28 cellular contexts compared by ENCODE assay signal in the genomic region with DNA sequence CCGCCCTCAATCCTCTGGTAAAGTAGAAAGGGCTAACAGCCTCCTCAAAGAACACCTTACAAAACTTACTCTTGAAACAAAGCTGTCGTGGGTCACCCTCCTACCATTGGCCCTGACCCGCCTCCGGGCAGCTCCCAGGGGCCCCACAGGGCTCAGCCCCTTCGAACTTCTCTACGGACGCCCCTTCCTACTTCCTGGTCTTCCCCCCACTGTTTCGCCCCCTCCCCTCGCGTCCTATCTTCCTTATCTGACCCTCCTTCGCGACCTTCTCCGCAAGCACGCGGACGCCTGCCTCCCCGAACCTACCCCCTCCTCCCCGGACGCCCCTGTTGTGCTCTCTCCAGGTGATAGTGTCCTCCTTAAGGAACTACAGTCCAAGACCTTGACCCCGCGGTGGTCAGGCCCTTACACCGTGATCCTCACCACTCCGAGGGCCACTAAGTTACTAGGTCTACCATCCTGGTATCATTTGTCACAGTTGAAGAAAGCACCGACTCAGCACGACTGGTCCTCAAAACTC.
A peak's percentile ranks its signal among the peaks of the same experiment; 100 is the strongest.
DNase-seq lines count a peak whose midpoint lies in the region; ATAC-seq, FAIRE-seq and TF ChIP-seq lines count a peak whose summit lies in the region.
"Had no signal": no experiment of that assay in that cellular context is flagged by ENCODE, and none has a peak within 500 bp of the region (broad histone marks: within the 10 kb centered on the region; RNA-seq: fewer than 3 reads in every experiment).

No MANE protein-coding gene starts in this region.

- intact Hi-C loops in kidney (cut with DNase I) (no loop called here), Right ventricle myocardium inferior (cut with DNase I) (no loop called here)

- H3K9me3 ChIP-seq in SK-N-SH: no peaks in the 10 kb centered on the region
- H3K9me3 ChIP-seq in kidney (ENCODE audit: control insufficient read depth in 1 of 2, low read length in 2 of 2): no peaks in the 10 kb centered on the region
- no peaks in the 10 kb centered on the region for H3K9me3 ChIP-seq in osteoblast (ENCODE audit: low read depth, low read length)
- H3K9me3 ChIP-seq: BE2C had no signal

- peak; percentile 3 for DNase-seq in SK-N-SH
- DNase-seq in kidney: peak; percentile 46
- DNase-seq in osteoblast (ENCODE audit: insufficient read length, low spot score, missing footprints): peak; percentile 49
- no peak for DNase-seq in Right ventricle myocardium inferior (ENCODE audit: missing footprints)
- no peak for DNase-seq in activated CD4-positive, alpha-beta memory T cell treated with anti-CD3 and anti-CD28 coated beads, Interleukin-2, amount 10 ng/mL, durations not matched to agents 7 days and 5 days
- DNase-seq: ACHN; AML-193; BE2C; CD4-positive, alpha-beta T cell; CD8-positive, alpha-beta memory T cell; DMS 273 treated with DMSO at 0.1 percent for 48 hours; DMS79; EL; GDM1; GM23248; H9; HFFc6 had no signal

- WGBS in SK-N-SH (ENCODE audit: low lambda C conversion rate): 74% methylated on average over 25 of the region's 25 CpGs

- no peaks in the 10 kb centered on the region for H3F3A ChIP-seq in SK-N-SH (replicated peaks; ENCODE audit: insufficient read depth)

- no peaks in the 10 kb centered on the region for H3K9me2 ChIP-seq in SK-N-SH

- no peak overlapping the region for H3K4me3 Mint-ChIP-seq in activated T-helper 17 cell treated with anti-CD3 and anti-CD28 coated beads, Interleukin-2, amount 50 U/mL, for 72 hours
- H3K4me3 Mint-ChIP-seq in activated CD4-positive, alpha-beta memory T cell treated with anti-CD3 and anti-CD28 coated beads, Interleukin-2, amount 10 ng/mL, durations not matched to agents 7 days and 5 days: no peak overlapping the region
- H3K4me3 Mint-ChIP-seq: CD14-positive monocyte; CD4-positive, alpha-beta T cell; CD8-positive, alpha-beta memory T cell; HFFc6 had no signal

- H3K27ac ChIP-seq in SK-N-SH (ENCODE audit: low read depth in 2 of 2, low read length in 1 of 2) (no peak overlapping the region), kidney (ENCODE audit: low read depth in 2 of 2, low read length in 2 of 2) (no peak overlapping the region), osteoblast (ENCODE audit: low read depth, low read length) (no peak overlapping the region)
- H3K27ac ChIP-seq: 22Rv1; BLaER1 treated with 17β-estradiol and CSF1 and Interleukin-3, amounts not matched to agents 10 nM and 100 nM; GM23248 had no signal

- H4K20me1 ChIP-seq in SK-N-SH (ENCODE audit: insufficient read depth) (no peaks in the 10 kb centered on the region), osteoblast (ENCODE audit: insufficient read depth, low read length) (no peaks in the 10 kb centered on the region)
- H4K20me1 ChIP-seq: BLaER1 treated with 17β-estradiol and CSF1 and Interleukin-3, amounts not matched to agents 10 nM and 100 nM had no signal

- no peak for FAIRE-seq in kidney (lab: Jason Lieb, UNC)
- FAIRE-seq: A204.1, D721Med, GM12891, GM18507, H1 had no signal

- POLR2A ChIA-PET in SK-N-SH (lab: Yijun Ruan, JAX): no interaction called here
- POLR2A ChIA-PET in activated CD4-positive, alpha-beta memory T cell treated with anti-CD3 and anti-CD28 coated beads, Interleukin-2, amount 10 ng/mL, durations not matched to agents 7 days and 5 days (lab: Charles Lee): no interaction called here

- CTCF ChIA-PET in SK-N-SH (lab: Yijun Ruan, JAX): no interaction called here
- CTCF ChIA-PET in activated CD4-positive, alpha-beta memory T cell treated with anti-CD3 and anti-CD28 coated beads, Interleukin-2, amount 10 ng/mL, durations not matched to agents 7 days and 5 days (lab: Charles Lee): no interaction called here

- no peak for TF ChIP-seq RAD21 in SK-N-SH (IDR thresholded peaks at IDR 0.05; ENCODE audit: low read length)

- H3K4me2 ChIP-seq in SK-N-SH: no peak overlapping the region
- no peak overlapping the region for H3K4me2 ChIP-seq in osteoblast (ENCODE audit: insufficient read depth, low read length)
- H3K4me2 ChIP-seq: BLaER1 treated with 17β-estradiol and CSF1 and Interleukin-3, amounts not matched to agents 10 nM and 100 nM had no signal

- H3K36me3 ChIP-seq in SK-N-SH (replicated peaks in 1 of 2; ENCODE audit: control insufficient read depth in 1 of 2, insufficient read depth in 2 of 2, low read length in 1 of 2) (no peaks in the 10 kb centered on the region), kidney (ENCODE audit: control insufficient read depth in 1 of 2, insufficient read depth in 2 of 2, low read length in 2 of 2) (no peaks in the 10 kb centered on the region), osteoblast (ENCODE audit: insufficient read depth, low read length) (no peaks in the 10 kb centered on the region)
- H3K36me3 ChIP-seq: BE2C; BLaER1 treated with 17β-estradiol and CSF1 and Interleukin-3, amounts not matched to agents 10 nM and 100 nM had no signal

- H3K9me3 Mint-ChIP-seq in activated T-helper 17 cell treated with anti-CD3 and anti-CD28 coated beads, Interleukin-2, amount 50 U/mL, for 72 hours: peaks cover 5% of the 10 kb centered on the region
- peaks cover 34% of the 10 kb centered on the region for H3K9me3 Mint-ChIP-seq in activated CD4-positive, alpha-beta memory T cell treated with anti-CD3 and anti-CD28 coated beads, Interleukin-2, amount 10 ng/mL, durations not matched to agents 7 days and 5 days
- H3K9me3 Mint-ChIP-seq: CD4-positive, alpha-beta T cell had no signal

- H3K4me3 ChIP-seq in SK-N-SH (ENCODE audit: low read depth in 2 of 2, low read length in 1 of 2): no peak overlapping the region
- H3K4me3 ChIP-seq in kidney (ENCODE audit: low read length in 2 of 2): no peak overlapping the region
- H3K4me3 ChIP-seq in osteoblast (ENCODE audit: insufficient read depth, low read length): no peak overlapping the region
- H3K4me3 ChIP-seq: BLaER1 treated with 17β-estradiol and CSF1 and Interleukin-3, amounts not matched to agents 10 nM and 100 nM; GM23248 had no signal

- no peaks in the 10 kb centered on the region for H3K79me2 ChIP-seq in SK-N-SH (ENCODE audit: insufficient read depth)
- H3K79me2 ChIP-seq in osteoblast (ENCODE audit: insufficient read depth, low read length): no peaks in the 10 kb centered on the region

- H3K9ac ChIP-seq in SK-N-SH (no peak overlapping the region), kidney (ENCODE audit: low read length in 2 of 2) (no peak overlapping the region)
- H3K9ac ChIP-seq: BLaER1 treated with 17β-estradiol and CSF1 and Interleukin-3, amounts not matched to agents 10 nM and 100 nM; GM23248 had no signal

- H3K27ac Mint-ChIP-seq in activated T-helper 17 cell treated with anti-CD3 and anti-CD28 coated beads, Interleukin-2, amount 50 U/mL, for 72 hours: no peak overlapping the region
- H3K27ac Mint-ChIP-seq in activated CD4-positive, alpha-beta memory T cell treated with anti-CD3 and anti-CD28 coated beads, Interleukin-2, amount 10 ng/mL, durations not matched to agents 7 days and 5 days: no peak overlapping the region
- H3K27ac Mint-ChIP-seq: CD4-positive, alpha-beta T cell; CD8-positive, alpha-beta memory T cell; HFFc6 had no signal

- H3K4me1 ChIP-seq in SK-N-SH (ENCODE audit: control insufficient read depth in 1 of 2, insufficient read depth in 2 of 2, low read depth in 1 of 2, low read length in 1 of 2) (no peaks in the 10 kb centered on the region), kidney (ENCODE audit: control insufficient read depth in 1 of 2, insufficient read depth in 1 of 2, low read depth in 1 of 2, low read length in 2 of 2) (no peaks in the 10 kb centered on the region), osteoblast (ENCODE audit: insufficient read depth, low read length) (no peaks in the 10 kb centered on the region)
- H3K4me1 ChIP-seq: BE2C; BLaER1 treated with 17β-estradiol and CSF1 and Interleukin-3, amounts not matched to agents 10 nM and 100 nM had no signal

- no peak for TF ChIP-seq CTCF in SK-N-SH (IDR thresholded peaks at IDR 0.05)
- no peak for TF ChIP-seq CTCF in kidney (IDR thresholded peaks at IDR 0.05; ENCODE audit: borderline replicate concordance, extremely low read depth, insufficient read depth)
- no peak for TF ChIP-seq CTCF in osteoblast (IDR thresholded peaks at IDR 0.05; ENCODE audit: extremely low read depth, low read depth, low read length)

- no peaks in the 10 kb centered on the region for H3K4me1 Mint-ChIP-seq in activated T-helper 17 cell treated with anti-CD3 and anti-CD28 coated beads, Interleukin-2, amount 50 U/mL, for 72 hours
- no peaks in the 10 kb centered on the region for H3K4me1 Mint-ChIP-seq in activated CD4-positive, alpha-beta memory T cell treated with anti-CD3 and anti-CD28 coated beads, Interleukin-2, amount 10 ng/mL, durations not matched to agents 7 days and 5 days
- H3K4me1 Mint-ChIP-seq: CD14-positive monocyte; CD8-positive, alpha-beta memory T cell; H9 had no signal

- ATAC-seq in SK-N-SH treated with all-trans-retinoic acid at 6 μM for 48 hours (no peak), GM18873 (IDR thresholded peaks at IDR 0.05; ENCODE audit: low FRiP score, unreplicated experiment) (no peak), Right ventricle myocardium inferior (no peak)
- ATAC-seq in activated T-helper 17 cell treated with anti-CD3 and anti-CD28 coated beads, Interleukin-2, amount 50 U/mL, for 72 hours (replicated peaks): no peak

- H2AFZ ChIP-seq in SK-N-SH (ENCODE audit: low read depth) (no peak overlapping the region), osteoblast (ENCODE audit: low read length) (no peak overlapping the region)
- H2AFZ ChIP-seq: GM23248 had no signal

- no peaks in the 10 kb centered on the region for H3K27me3 ChIP-seq in SK-N-SH (ENCODE audit: insufficient read depth)
- no peaks in the 10 kb centered on the region for H3K27me3 ChIP-seq in osteoblast (ENCODE audit: insufficient read depth, low read length)
- H3K27me3 ChIP-seq: BE2C had no signal

- no peaks in the 10 kb centered on the region for H3K27me3 Mint-ChIP-seq in activated T-helper 17 cell treated with anti-CD3 and anti-CD28 coated beads, Interleukin-2, amount 50 U/mL, for 72 hours
- H3K27me3 Mint-ChIP-seq in activated CD4-positive, alpha-beta memory T cell treated with anti-CD3 and anti-CD28 coated beads, Interleukin-2, amount 10 ng/mL, durations not matched to agents 7 days and 5 days: no peaks in the 10 kb centered on the region
- H3K27me3 Mint-ChIP-seq: CD4-positive, alpha-beta T cell had no signal

- H3K36me3 Mint-ChIP-seq in activated T-helper 17 cell treated with anti-CD3 and anti-CD28 coated beads, Interleukin-2, amount 50 U/mL, for 72 hours (ENCODE audit: low read depth): no peaks in the 10 kb centered on the region
- H3K36me3 Mint-ChIP-seq in activated CD4-positive, alpha-beta memory T cell treated with anti-CD3 and anti-CD28 coated beads, Interleukin-2, amount 10 ng/mL, durations not matched to agents 7 days and 5 days (ENCODE audit: low read depth): no peaks in the 10 kb centered on the region
- H3K36me3 Mint-ChIP-seq: CD14-positive monocyte; CD8-positive, alpha-beta memory T cell had no signal

- no peak for TF ChIP-seq EP300 in SK-N-SH (IDR thresholded peaks at IDR 0.05; ENCODE audit: borderline replicate concordance in 1 of 2, low read depth in 1 of 2, low read length in 1 of 2)

TF ChIP-seq in SK-N-SH, 30 proteins besides CTCF, POLR2A, EP300 and RAD21 (continues in another document):
- TF ChIP-seq RCOR1 (IDR thresholded peaks at IDR 0.05; ENCODE audit: low read length): no peak

TF ChIP-seq in SK-N-SH treated with all-trans-retinoic acid at 6 μM for 48 hours, 23 proteins besides CTCF, POLR2A, EP300 and RAD21 (continues in another document):
- TF ChIP-seq ARNTL (CRISPR knock-in tag; IDR thresholded peaks at IDR 0.05; ENCODE audit: borderline replicate concordance, low read depth) (no peak), TCF4 (CRISPR knock-in tag; IDR thresholded peaks at IDR 0.05; ENCODE audit: borderline replicate concordance) (no peak)

Comparison
In these comparisons a context has a peak if more than half of its experiments do, and no peak if none do; other contexts are left out.
1. DNase-seq: peak in SK-N-SH (single experiment), kidney (single experiment) and osteoblast (single experiment); none in Right ventricle myocardium inferior (single experiment) and activated CD4-positive, alpha-beta memory T cell treated with anti-CD3 and anti-CD28 coated beads, Interleukin-2, amount 10 ng/mL, durations not matched to agents 7 days and 5 days (single experiment).